In genomic region chr12:70543444-70543843, GRCh38 we compare ENCODE assay signal across 13 cellular contexts.
A peak's percentile ranks its signal among the peaks of the same experiment; 100 is the strongest.
DNase-seq lines count a peak whose midpoint lies in the region; ATAC-seq, FAIRE-seq and TF ChIP-seq lines count a peak whose summit lies in the region.
"Had no signal": no experiment of that assay in that cellular context is flagged by ENCODE, and none has a peak within 500 bp of the region (broad histone marks: within the 10 kb centered on the region; RNA-seq: fewer than 3 reads in every experiment).

No MANE protein-coding gene starts in this region.

- DNase-seq in NCI-H82 (lab: John Stamatoyannopoulos, UW) (peak; percentile 10), NCI-H82 treated with DMSO at 0.1 percent for 48 hours (lab: John Stamatoyannopoulos, UW; ENCODE audit: unreplicated experiment) (no peak), adipocyte (ENCODE audit: low read depth) (peak; percentile 77), left cardiac atrium (no peak), urothelium cell line (ENCODE audit: low spot score) (peak; percentile 66), NCI-H2107 (lab: John Stamatoyannopoulos, UW) (no peak)
- no peak for DNase-seq in CD8-positive, alpha-beta T cell
- no peak for DNase-seq in activated T-helper 1 cell treated with anti-CD3 and anti-CD28 coated beads, Interleukin-12 subunit alpha, Interleukin-12 subunit beta, Interleukin-2, Interleukin-4 antibody, amounts not matched to agents 30 ng/mL and 10 ng/mL and 1 ng/mL, durations not matched to agents 14 hours and 24 hours and 36 hours (ENCODE audit: low spot score)
- DNase-seq: activated naive CD4-positive, alpha-beta T cell; NCI-H1436 treated with DMSO at 0.1 percent for 48 hours; spleen; T-helper 17 cell had no signal

- no peak overlapping the region for H3K4me3 Mint-ChIP-seq in CD8-positive, alpha-beta T cell
- H3K4me3 Mint-ChIP-seq in activated T-helper 1 cell treated with anti-CD3 and anti-CD28 coated beads, Interleukin-12 subunit alpha, Interleukin-12 subunit beta, Interleukin-2, Interleukin-4 antibody, amounts not matched to agents 30 ng/mL and 10 ng/mL and 1 ng/mL, durations not matched to agents 14 hours and 24 hours and 36 hours, result no peak overlapping the region
- H3K4me3 Mint-ChIP-seq: T-helper 17 cell had no signal

- CTCF ChIA-PET in CD8-positive, alpha-beta T cell (lab: Charles Lee), result no interaction called here

- no peaks in the 10 kb centered on the region for H3K9me3 Mint-ChIP-seq in CD8-positive, alpha-beta T cell
- H3K9me3 Mint-ChIP-seq in activated T-helper 1 cell treated with anti-CD3 and anti-CD28 coated beads, Interleukin-12 subunit alpha, Interleukin-12 subunit beta, Interleukin-2, Interleukin-4 antibody, amounts not matched to agents 30 ng/mL and 10 ng/mL and 1 ng/mL, durations not matched to agents 14 hours and 24 hours and 36 hours, result no peaks in the 10 kb centered on the region

- FAIRE-seq in urothelium cell line (lab: Jason Lieb, UNC), result no peak
- FAIRE-seq: A204.1 had no signal

- POLR2A ChIA-PET in CD8-positive, alpha-beta T cell (lab: Charles Lee), result no interaction called here

- H3K4me1 ChIP-seq in adipocyte (ENCODE audit: control insufficient read depth, insufficient read depth, low read length), result peaks cover 11% of the 10 kb centered on the region
- H3K4me1 ChIP-seq in CD8-positive, alpha-beta T cell (ENCODE audit: insufficient read depth, low read length), result no peaks in the 10 kb centered on the region
- H3K4me1 ChIP-seq: spleen had no signal

- peaks cover 10% of the 10 kb centered on the region for H3K27me3 Mint-ChIP-seq in CD8-positive, alpha-beta T cell (ENCODE audit: low read depth)
- H3K27me3 Mint-ChIP-seq in activated T-helper 1 cell treated with anti-CD3 and anti-CD28 coated beads, Interleukin-12 subunit alpha, Interleukin-12 subunit beta, Interleukin-2, Interleukin-4 antibody, amounts not matched to agents 30 ng/mL and 10 ng/mL and 1 ng/mL, durations not matched to agents 14 hours and 24 hours and 36 hours (ENCODE audit: insufficient read depth), result no peaks in the 10 kb centered on the region

- H3K27me3 ChIP-seq in adipocyte (replicated peaks; ENCODE audit: control insufficient read depth, insufficient read depth, low read length), result no peaks in the 10 kb centered on the region
- no peaks in the 10 kb centered on the region for H3K27me3 ChIP-seq in CD8-positive, alpha-beta T cell (ENCODE audit: insufficient read depth, low read length)
- H3K27me3 ChIP-seq: spleen had no signal

- no peak overlapping the region for H3K27ac ChIP-seq in CD8-positive, alpha-beta T cell (ENCODE audit: low read depth, low read length)
- H3K27ac ChIP-seq: spleen had no signal

- H3K9ac ChIP-seq in adipocyte (ENCODE audit: low read length), result no peak overlapping the region

- no peaks in the 10 kb centered on the region for H3K36me3 ChIP-seq in adipocyte (ENCODE audit: control insufficient read depth, insufficient read depth, low read length, severe bottlenecking)
- H3K36me3 ChIP-seq in CD8-positive, alpha-beta T cell (ENCODE audit: insufficient read depth, low read length), result no peaks in the 10 kb centered on the region

- intact Hi-C loops in left cardiac atrium (cut with DNase I), result no loop called here
- intact Hi-C loops in CD8-positive, alpha-beta T cell (cut with DNase I, micrococcal nuclease), result no loop called here
- intact Hi-C loops in activated T-helper 1 cell treated with anti-CD3 and anti-CD28 coated beads, Interleukin-12 subunit alpha, Interleukin-12 subunit beta, Interleukin-2, Interleukin-4 antibody, amounts not matched to agents 30 ng/mL and 10 ng/mL and 1 ng/mL, durations not matched to agents 14 hours and 24 hours and 36 hours (cut with micrococcal nuclease), result no loop called here

- ATAC-seq in left cardiac atrium, result peak; percentile 95 to 97
- no peak for ATAC-seq in CD8-positive, alpha-beta T cell
- ATAC-seq: T-helper 17 cell had no signal

- no peaks in the 10 kb centered on the region for H3K4me1 Mint-ChIP-seq in CD8-positive, alpha-beta T cell (ENCODE audit: low read depth)
- H3K4me1 Mint-ChIP-seq in activated T-helper 1 cell treated with anti-CD3 and anti-CD28 coated beads, Interleukin-12 subunit alpha, Interleukin-12 subunit beta, Interleukin-2, Interleukin-4 antibody, amounts not matched to agents 30 ng/mL and 10 ng/mL and 1 ng/mL, durations not matched to agents 14 hours and 24 hours and 36 hours (ENCODE audit: low read depth), result no peaks in the 10 kb centered on the region
- H3K4me1 Mint-ChIP-seq: T-helper 17 cell had no signal

- no peak overlapping the region for H3K4me3 ChIP-seq in adipocyte (ENCODE audit: low read length)
- no peak overlapping the region for H3K4me3 ChIP-seq in CD8-positive, alpha-beta T cell (ENCODE audit: low read depth, low read length)
- H3K4me3 ChIP-seq: spleen had no signal

- no peak for TF ChIP-seq CTCF in CD8-positive, alpha-beta T cell (IDR thresholded peaks at IDR 0.05)

- no peak overlapping the region for H3K27ac Mint-ChIP-seq in CD8-positive, alpha-beta T cell
- H3K27ac Mint-ChIP-seq in activated T-helper 1 cell treated with anti-CD3 and anti-CD28 coated beads, Interleukin-12 subunit alpha, Interleukin-12 subunit beta, Interleukin-2, Interleukin-4 antibody, amounts not matched to agents 30 ng/mL and 10 ng/mL and 1 ng/mL, durations not matched to agents 14 hours and 24 hours and 36 hours, result no peak overlapping the region
- H3K27ac Mint-ChIP-seq: T-helper 17 cell had no signal

- H3K36me3 Mint-ChIP-seq in CD8-positive, alpha-beta T cell, result no peaks in the 10 kb centered on the region
- no peaks in the 10 kb centered on the region for H3K36me3 Mint-ChIP-seq in activated T-helper 1 cell treated with anti-CD3 and anti-CD28 coated beads, Interleukin-12 subunit alpha, Interleukin-12 subunit beta, Interleukin-2, Interleukin-4 antibody, amounts not matched to agents 30 ng/mL and 10 ng/mL and 1 ng/mL, durations not matched to agents 14 hours and 24 hours and 36 hours (ENCODE audit: low read depth)

- H3K9me3 ChIP-seq in adipocyte (ENCODE audit: control insufficient read depth, low read length), result no peaks in the 10 kb centered on the region
- no peaks in the 10 kb centered on the region for H3K9me3 ChIP-seq in CD8-positive, alpha-beta T cell (ENCODE audit: low read length)
- H3K9me3 ChIP-seq: spleen had no signal

Comparison
In these comparisons a context has a peak if more than half of its experiments do, and no peak if none do; other contexts are left out.
1. DNase-seq: peak in NCI-H82 (single experiment), adipocyte (single experiment) and urothelium cell line (single experiment); none in NCI-H82 treated with DMSO at 0.1 percent for 48 hours (single experiment), left cardiac atrium (single experiment), CD8-positive, alpha-beta T cell (0 of 7), NCI-H2107 (single experiment) and activated T-helper 1 cell treated with anti-CD3 and anti-CD28 coated beads, Interleukin-12 subunit alpha, Interleukin-12 subunit beta, Interleukin-2, Interleukin-4 antibody, amounts not matched to agents 30 ng/mL and 10 ng/mL and 1 ng/mL, durations not matched to agents 14 hours and 24 hours and 36 hours (single experiment).